18 cellular contexts compared by ENCODE assay signal in the genomic region with DNA sequence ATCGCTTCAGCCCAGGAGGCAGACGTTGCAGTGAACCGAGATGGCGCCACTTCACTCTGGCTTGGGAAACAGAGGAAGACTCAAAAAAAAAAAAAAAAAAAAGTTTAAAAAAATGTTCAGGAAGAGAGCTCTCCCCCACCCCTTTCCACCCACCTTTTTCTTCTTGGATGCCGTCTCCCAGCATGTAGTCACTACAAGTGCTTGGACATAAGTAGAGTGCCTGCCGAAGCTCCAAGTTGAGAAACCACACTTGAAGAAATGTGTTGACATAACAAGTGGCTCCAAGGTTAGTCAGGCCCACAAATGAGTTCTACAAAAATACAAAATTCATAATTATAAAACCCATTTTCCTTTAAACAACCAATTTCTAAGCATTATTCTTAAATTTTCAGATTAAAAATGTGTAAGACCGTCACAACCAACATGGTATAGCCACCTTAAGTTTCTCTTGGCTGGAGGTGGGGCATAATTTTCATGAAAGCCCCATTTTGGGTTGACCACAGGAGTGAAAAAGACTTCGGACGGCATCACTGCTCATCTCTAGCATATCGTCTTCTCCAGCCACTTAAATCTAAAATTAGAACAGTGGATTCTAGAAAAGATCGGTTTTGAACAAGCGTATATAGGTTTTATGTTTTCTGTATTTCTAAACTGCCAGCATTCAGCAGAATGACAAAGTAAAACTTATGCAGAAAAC. TPM values are rescaled to one million over a fixed set of nuclear protein-coding genes. Genes with fewer than 3 reads are reported as not detected.
A peak's percentile ranks its signal among the peaks of the same experiment; 100 is the strongest.
DNase-seq lines count a peak whose midpoint lies in the region; ATAC-seq and TF ChIP-seq lines count a peak whose summit lies in the region.
"Had no signal": no experiment of that assay in that cellular context is flagged by ENCODE, and none has a peak within 500 bp of the region (broad histone marks: within the 10 kb centered on the region; RNA-seq: fewer than 3 reads in every experiment).

No MANE protein-coding gene starts in this region.

- no peaks in the 10 kb centered on the region for H3K9me3 ChIP-seq in Panc1 (ENCODE audit: control insufficient read depth, insufficient read depth, low read depth, low read length)
- no peaks in the 10 kb centered on the region for H3K9me3 ChIP-seq in lower lobe of right lung
- H3K9me3 ChIP-seq in effector memory CD4-positive, alpha-beta T cell (ENCODE audit: control insufficient read depth, low read length): no peaks in the 10 kb centered on the region
- H3K9me3 ChIP-seq: A549, BE2C had no signal

- no peaks in the 10 kb centered on the region for H3K27me3 Mint-ChIP-seq in Calu3 (ENCODE audit: unreplicated experiment)
- H3K27me3 Mint-ChIP-seq: IgD-negative memory B cell had no signal

- H3K9me3 Mint-ChIP-seq in Calu3 (ENCODE audit: low read depth, unreplicated experiment): no peaks in the 10 kb centered on the region
- H3K9me3 Mint-ChIP-seq: CD8-positive, alpha-beta T cell; IgD-negative memory B cell had no signal

- H3K27ac ChIP-seq in Panc1 (ENCODE audit: low read length) (no peak overlapping the region), lower lobe of right lung (no peak overlapping the region)
- H3K27ac ChIP-seq in effector memory CD4-positive, alpha-beta T cell (ENCODE audit: insufficient read depth, low read length, poor library complexity, severe bottlenecking): no peak overlapping the region
- H3K27ac ChIP-seq: A549, C4-2B had no signal

- no peak overlapping the region for H3K4me3 ChIP-seq in Panc1 (ENCODE audit: low read depth in 2 of 2, low read length in 2 of 2)
- no peak overlapping the region for H3K4me3 ChIP-seq in lower lobe of right lung
- no peak overlapping the region for H3K4me3 ChIP-seq in effector memory CD4-positive, alpha-beta T cell (ENCODE audit: insufficient read depth, low read depth, low read length, poor library complexity, severe bottlenecking)
- H3K4me3 ChIP-seq: A549 had no signal

- no peak overlapping the region for H3K27ac Mint-ChIP-seq in Calu3 (ENCODE audit: unreplicated experiment)
- H3K27ac Mint-ChIP-seq: CD8-positive, alpha-beta T cell had no signal

- BruUV-seq in Calu3 (replicated peaks; lab: Mats Ljungman, UMichigan) (TSS peak; percentile 8), Panc1 (replicated peaks; lab: Mats Ljungman, UMichigan) (TSS peak; percentile 58)

- H3K4me3 Mint-ChIP-seq in Calu3 (ENCODE audit: low read depth, unreplicated experiment): no peak overlapping the region
- H3K4me3 Mint-ChIP-seq: CD8-positive, alpha-beta T cell; IgD-negative memory B cell had no signal

- TF ChIP-seq CTCF in Calu3 (IDR thresholded peaks at IDR 0.05; ENCODE audit: unreplicated experiment) (no peak), Panc1 (IDR thresholded peaks at IDR 0.05) (no peak), lower lobe of right lung (IDR thresholded peaks at IDR 0.05) (no peak)

- H3K36me3 ChIP-seq in Panc1 (ENCODE audit: control insufficient read depth, insufficient read depth, low read length): peaks cover 13% of the 10 kb centered on the region; the same call in 1 of the 2 replicates
- peaks cover 50% of the 10 kb centered on the region for H3K36me3 ChIP-seq in lower lobe of right lung
- peaks cover 29% of the 10 kb centered on the region for H3K36me3 ChIP-seq in effector memory CD4-positive, alpha-beta T cell (ENCODE audit: control insufficient read depth, insufficient read depth, low read length)
- H3K36me3 ChIP-seq: BE2C had no signal

- no peak for DNase-seq in Calu3
- peak; percentile 39 for DNase-seq in DMS79 treated with DMSO at 0.1 percent for 48 hours (lab: John Stamatoyannopoulos, UW)
- no peak for DNase-seq in Panc1 (ENCODE audit: low read depth, low spot score)
- no peak for DNase-seq in lower lobe of right lung
- no peak for DNase-seq in effector memory CD4-positive, alpha-beta T cell
- DNase-seq in NCI-H1436 treated with DMSO at 0.1 percent for 48 hours (lab: John Stamatoyannopoulos, UW): no peak
- no peak for DNase-seq in HK-2 (ENCODE audit: unreplicated experiment)
- DNase-seq: BE2C; CD8-positive, alpha-beta T cell; DMS 273 treated with DMSO at 0.1 percent for 48 hours; DND-41; GDM1; HCEC 1CT; KG1 had no signal

- H3K4me1 ChIP-seq in Panc1 (ENCODE audit: control insufficient read depth, insufficient read depth, low read length) (no peaks in the 10 kb centered on the region), lower lobe of right lung (peaks cover 22% of the 10 kb centered on the region)
- H3K4me1 ChIP-seq in effector memory CD4-positive, alpha-beta T cell (ENCODE audit: control insufficient read depth, insufficient read depth, low read length, poor library complexity, severe bottlenecking): no peaks in the 10 kb centered on the region
- H3K4me1 ChIP-seq: A549, BE2C had no signal

- H3K27me3 ChIP-seq in Panc1 (ENCODE audit: control insufficient read depth, insufficient read depth, low read length) (no peaks in the 10 kb centered on the region), lower lobe of right lung (ENCODE audit: low read depth) (no peaks in the 10 kb centered on the region)
- no peaks in the 10 kb centered on the region for H3K27me3 ChIP-seq in effector memory CD4-positive, alpha-beta T cell (replicated peaks; ENCODE audit: control insufficient read depth, insufficient read depth, low read length, poor library complexity, severe bottlenecking)
- H3K27me3 ChIP-seq: BE2C had no signal

- CTCF ChIA-PET in Calu3 (lab: Charles Lee): no interaction called here
- CTCF ChIA-PET in Panc1 (lab: Charles Lee): no interaction called here

- ATAC-seq in Panc1 (no peak), lower lobe of right lung (peak; percentile 85 to 88)
- ATAC-seq: A549; CD8-positive, alpha-beta T cell had no signal

- intact Hi-C loops in Calu3 (cut with micrococcal nuclease; ENCODE audit: unreplicated experiment): no loop called here
- intact Hi-C loops in Panc1 (cut with micrococcal nuclease; ENCODE audit: unreplicated experiment): no loop called here
- intact Hi-C loops in lower lobe of right lung (cut with DNase I): no loop called here

- H3K36me3 Mint-ChIP-seq in Calu3 (ENCODE audit: insufficient read depth, unreplicated experiment): peaks cover 17% of the 10 kb centered on the region

- POLR2A ChIA-PET in Panc1 (lab: Charles Lee): interaction anchor here (0.6 kb wide), 1 partner anchor 107 kb away, joined by 4 read pairs; no protein-coding TSS in a partner anchor

- H3K4me1 Mint-ChIP-seq in Calu3 (ENCODE audit: low read depth, unreplicated experiment): no peaks in the 10 kb centered on the region

- in situ Hi-C loops in Panc1 (cut with HindIII; ENCODE audit: low pct_unique_long_range_greater_than_20kb, low sequenced_read_pairs): no loop called here

RNA-seq across cellular contexts. Expression of gene USP48, which starts 26.4 kb away (rescaled TPM):
- 56.6 and 62.3 TPM in 2 replicates for total RNA-seq in Calu3 (2022)
- total RNA-seq in Panc1 (2021; ENCODE audit: unreplicated experiment): 71.6 TPM
- polyA plus RNA-seq in Panc1 (2012; ENCODE audit: insufficient read length): 62.6 TPM
- 61.9 TPM for total RNA-seq in lower lobe of right lung

RNA-seq across cellular contexts. Expression of gene LDLRAD2, which starts 55.5 kb away (rescaled TPM):
- total RNA-seq in Calu3 (2022) (0.12 TPM in 1 of 2 replicates, not detected in the other), Panc1 (2021; ENCODE audit: unreplicated experiment) (not detected), lower lobe of right lung (0.32 TPM)
- 4.0 TPM for polyA plus RNA-seq in Panc1 (2012; ENCODE audit: insufficient read length)
- total RNA-seq: CD8-positive, alpha-beta T cell; H4 had no signal
